16 cellular contexts compared by ENCODE assay signal in the genomic region with DNA sequence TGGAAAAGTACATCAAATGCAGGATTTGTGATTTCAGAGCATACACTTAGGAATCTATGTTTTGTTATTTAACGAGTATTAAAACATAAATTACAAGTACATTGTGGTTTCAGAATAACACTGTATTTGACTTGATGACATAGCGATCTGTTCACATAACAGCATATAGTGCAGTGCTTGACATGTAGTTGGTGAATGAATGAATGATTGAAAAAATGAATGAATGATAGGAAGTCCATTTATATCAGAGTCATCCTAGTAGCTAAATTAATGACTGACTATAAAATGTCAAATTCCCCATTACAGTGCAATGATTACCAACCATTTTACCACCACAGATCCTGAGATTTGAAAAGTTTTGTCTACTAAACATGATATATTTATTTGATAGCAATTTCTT.
"Had no signal": no experiment of that assay in that cellular context is flagged by ENCODE, and none has a peak within 500 bp of the region (broad histone marks: within the 10 kb centered on the region; RNA-seq: fewer than 3 reads in every experiment).

No MANE protein-coding gene starts in this region.

- H3K27ac ChIP-seq: SJCRH30, SK-N-MC had no signal

- H3K9me3 ChIP-seq: SJCRH30 had no signal

- ATAC-seq: Right ventricle myocardium inferior had no signal

- H3K4me3 ChIP-seq: SJCRH30, SK-N-MC had no signal

- DNase-seq: KBM-7, NCI-H1048, NCI-H1105, NCI-H1417, NCI-H1436 treated with DMSO at 0.1 percent for 48 hours, NCI-H1694, NCI-H187 treated with DMSO at 0.1 percent for 48 hours, NCI-H2029 treated with DMSO at 0.1 percent for 48 hours, NCI-H2227 treated with DMSO at 0.1 percent for 48 hours, NCI-H524, NCI-H526 treated with DMSO at 0.1 percent for 48 hours, NCI-H748 treated with DMSO at 0.1 percent for 48 hours, SHP77 treated with DMSO at 0.1 percent for 48 hours, SJCRH30 had no signal

- H3K4me1 ChIP-seq: SJCRH30 had no signal

- H3K27me3 ChIP-seq: SJCRH30 had no signal

- H3K36me3 ChIP-seq: SJCRH30 had no signal
